13 cellular contexts compared by ENCODE assay signal in genomic region chr6:90678049-90678779, GRCh38.
DNase-seq lines count a peak whose midpoint lies in the region; ATAC-seq and TF ChIP-seq lines count a peak whose summit lies in the region.
"Had no signal": no experiment of that assay in that cellular context is flagged by ENCODE, and none has a peak within 500 bp of the region (broad histone marks: within the 10 kb centered on the region; RNA-seq: fewer than 3 reads in every experiment).

No MANE protein-coding gene starts in this region.

- H3K4me3 Mint-ChIP-seq in WTC11 = no peak overlapping the region
- no peak overlapping the region for H3K4me3 Mint-ChIP-seq in nephron

- CTCF ChIA-PET in WTC11 (lab: Charles Lee) = no interaction called here

- H3K4me1 Mint-ChIP-seq in WTC11 (peaks cover 57% of the 10 kb centered on the region), nephron (peaks cover 26% of the 10 kb centered on the region)

- TF ChIP-seq CTCF in WTC11 (IDR thresholded peaks at IDR 0.05) (no peak), nephron (IDR thresholded peaks at IDR 0.05; ENCODE audit: unreplicated experiment in 3 of 3) (no peak)

- peak overlapping the region; percentile 96 for H3K27ac Mint-ChIP-seq in WTC11
- peak overlapping the region in 2 of 3 experiments; percentile 18 to 38 for H3K27ac Mint-ChIP-seq in nephron

- DNase-seq in DMS 273 (lab: John Stamatoyannopoulos, UW; ENCODE audit: unreplicated experiment) (peak; percentile 37), DMS 273 treated with DMSO at 0.1 percent for 48 hours (lab: John Stamatoyannopoulos, UW) (no peak), DMS153 (lab: John Stamatoyannopoulos, UW) (peak; percentile 32), WTC11 (ENCODE audit: low spot score) (no peak), iPS-NIHi11 (ENCODE audit: low spot score) (no peak)
- DNase-seq: DMS53, GOT3, KG1, RPMI8226 had no signal

- no peaks in the 10 kb centered on the region for H3K27me3 Mint-ChIP-seq in WTC11 (ENCODE audit: low read depth)
- peaks cover 14% of the 10 kb centered on the region for H3K27me3 Mint-ChIP-seq in nephron (ENCODE audit: low read depth)

- H3K36me3 Mint-ChIP-seq in WTC11 (peaks cover 3% of the 10 kb centered on the region; the same call in 1 of the 2 replicates), nephron (ENCODE audit: low read depth) (no peaks in the 10 kb centered on the region)

- POLR2A ChIA-PET in WTC11 (lab: Charles Lee) = interaction anchor here (0.6 kb wide), 2 partner anchors 168 to 182 kb away, joined by 3 read pairs; no protein-coding TSS in a partner anchor

- ATAC-seq in WTC11 (no peak), GM21737 (IDR thresholded peaks at IDR 0.05; ENCODE audit: unreplicated experiment) (no peak), GM21529 (IDR thresholded peaks at IDR 0.05; ENCODE audit: unreplicated experiment) (no peak)
- ATAC-seq: GM12878 had no signal

- H3K9me3 Mint-ChIP-seq in WTC11 (no peaks in the 10 kb centered on the region), nephron (no peaks in the 10 kb centered on the region)

TF ChIP-seq in WTC11, 78 proteins besides CTCF, POLR2A, EP300 and RAD21:
- TF ChIP-seq NR3C1 (CRISPR knock-in tag; conservative IDR thresholded peaks at IDR 0.05; ENCODE audit: low read depth) (no peak), ZBTB43 (CRISPR knock-in tag; IDR thresholded peaks at IDR 0.05) (no peak), CBFB (CRISPR knock-in tag; IDR thresholded peaks at IDR 0.05; ENCODE audit: low read depth) (no peak), ZSCAN18 (CRISPR knock-in tag; IDR thresholded peaks at IDR 0.05) (no peak), CREB1 (CRISPR knock-in tag; IDR thresholded peaks at IDR 0.05) (no peak), HMGXB4 (CRISPR knock-in tag; IDR thresholded peaks at IDR 0.05) (no peak)

Comparison
In these comparisons a context has a peak if more than half of its experiments do, and no peak if none do; other contexts are left out.
1. DNase-seq: peak in DMS 273 (single experiment) and DMS153 (single experiment); none in DMS 273 treated with DMSO at 0.1 percent for 48 hours (single experiment), WTC11 (single experiment) and iPS-NIHi11 (single experiment).